Comparison of ENCODE assay signal across 9 cellular contexts in the genomic region with DNA sequence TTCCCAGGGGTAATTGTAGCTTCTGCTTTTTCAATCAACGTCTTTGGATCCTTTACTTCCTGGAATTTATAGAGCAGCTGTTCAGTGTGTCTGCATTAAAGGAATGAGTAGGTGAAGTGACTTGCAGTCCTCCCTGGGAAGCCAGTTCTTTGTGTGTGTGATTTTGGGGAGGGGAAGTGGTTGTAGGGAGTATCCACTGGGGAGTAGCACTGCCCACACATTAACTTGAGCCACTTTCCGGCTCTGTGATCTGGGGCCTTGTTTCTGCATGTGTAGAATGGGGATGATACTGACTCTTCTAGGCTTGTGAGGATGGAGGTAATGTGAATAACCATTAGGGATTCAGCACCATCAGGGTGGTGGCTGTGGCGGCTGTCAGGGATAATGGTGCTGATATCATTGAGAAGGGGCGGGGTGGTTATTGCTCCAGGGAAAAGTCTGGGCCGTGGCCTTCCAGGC. TPM values are rescaled to one million over a fixed set of nuclear protein-coding genes. Genes with fewer than 3 reads are reported as not detected.
DNase-seq lines count a peak whose midpoint lies in the region; ATAC-seq and TF ChIP-seq lines count a peak whose summit lies in the region.
"Had no signal": no experiment of that assay in that cellular context is flagged by ENCODE, and none has a peak within 500 bp of the region (broad histone marks: within the 10 kb centered on the region; RNA-seq: fewer than 3 reads in every experiment).

No MANE protein-coding gene starts in this region.

- no peaks in the 10 kb centered on the region for H3K9me3 Mint-ChIP-seq in CD4-positive, alpha-beta memory T cell
- H3K9me3 Mint-ChIP-seq in brain: peaks cover 0 to 12% (median 5%) of the 10 kb centered on the region in 5 experiments

- no peaks in the 10 kb centered on the region for H3K27me3 ChIP-seq in CD4-positive, alpha-beta memory T cell (ENCODE audit: insufficient read depth, low read length)
- no peaks in the 10 kb centered on the region for H3K27me3 ChIP-seq in uterus

- peaks cover 90% of the 10 kb centered on the region for H3K4me1 ChIP-seq in CD4-positive, alpha-beta memory T cell (ENCODE audit: insufficient read depth, low read length)
- no peaks in the 10 kb centered on the region for H3K4me1 ChIP-seq in uterus

- POLR2A ChIA-PET in CD4-positive, alpha-beta memory T cell (lab: Charles Lee; ENCODE audit: partially characterized antibody): interaction anchor here (1.0 to 13.0 kb wide), 5 partner anchors 12 to 88 kb away, joined by 3 to 236 read pairs (median 36); partner anchors contain the start of gene TMEM131L

- no peak for TF ChIP-seq CTCF in brain (conservative IDR thresholded peaks at IDR 0.05)
- TF ChIP-seq CTCF in uterus (IDR thresholded peaks at IDR 0.05): no peak

- H3K27ac ChIP-seq in CD4-positive, alpha-beta memory T cell (ENCODE audit: low read depth, low read length): peak overlapping the region; percentile 67
- H3K27ac ChIP-seq in uterus: no peak overlapping the region
- H3K27ac ChIP-seq: epithelial cell of prostate had no signal

- CTCF ChIA-PET in CD4-positive, alpha-beta memory T cell (lab: Charles Lee; ENCODE audit: partially characterized antibody): interaction anchor here (0.6 to 6.2 kb wide), 10 partner anchors 10 to 88 kb away, joined by 3 to 21 read pairs (median 5); partner anchors contain the start of gene TMEM131L

- H3K27ac Mint-ChIP-seq in CD4-positive, alpha-beta memory T cell: peak overlapping the region; percentile 76 to 95 (median 90)
- H3K27ac Mint-ChIP-seq in brain: peak overlapping the region in 3 of 5 experiments; percentile 30 to 70 (median 47)

- DNase-seq in CD4-positive, alpha-beta memory T cell: no peak
- DNase-seq in uterus (no peak), NCI-H2029 (lab: John Stamatoyannopoulos, UW) (no peak), SIG-M5 (lab: John Stamatoyannopoulos, UW) (no peak)

- TF ChIP-seq POLR2A in uterus (IDR thresholded peaks at IDR 0.05): no peak

- intact Hi-C loops in CD4-positive, alpha-beta memory T cell (cut with micrococcal nuclease): loop anchor here (1.0 kb wide), 1 partner anchor 88 kb away; no protein-coding TSS in a partner anchor
- intact Hi-C loops in uterus (cut with DNase I; ENCODE audit: low total_unique reads): no loop called here

- H3K27me3 Mint-ChIP-seq in CD4-positive, alpha-beta memory T cell: no peaks in the 10 kb centered on the region
- no peaks in the 10 kb centered on the region for H3K27me3 Mint-ChIP-seq in brain

- peaks cover 3% of the 10 kb centered on the region for H3K36me3 ChIP-seq in CD4-positive, alpha-beta memory T cell (ENCODE audit: insufficient read depth, low read length)
- no peaks in the 10 kb centered on the region for H3K36me3 ChIP-seq in uterus

- H3K4me3 Mint-ChIP-seq in CD4-positive, alpha-beta memory T cell: peak overlapping the region; percentile 12 to 87 (median 84)
- no peak overlapping the region for H3K4me3 Mint-ChIP-seq in brain

- peaks cover 71 to 87% (median 80%) of the 10 kb centered on the region in 4 donors for H3K4me1 Mint-ChIP-seq in CD4-positive, alpha-beta memory T cell
- H3K4me1 Mint-ChIP-seq in brain: peaks cover 80% of the 10 kb centered on the region

- no peak overlapping the region for H3K4me3 ChIP-seq in CD4-positive, alpha-beta memory T cell (ENCODE audit: low read length in 2 of 2)
- H3K4me3 ChIP-seq in uterus: no peak overlapping the region

- peaks cover 4 to 18% of the 10 kb centered on the region in 2 donors for H3K36me3 Mint-ChIP-seq in CD4-positive, alpha-beta memory T cell
- peaks cover 28% of the 10 kb centered on the region for H3K36me3 Mint-ChIP-seq in brain

- ATAC-seq in GM19467 (IDR thresholded peaks at IDR 0.05; ENCODE audit: unreplicated experiment) (peak; percentile 39), HG03520 (IDR thresholded peaks at IDR 0.05; ENCODE audit: unreplicated experiment) (peak; percentile 28), GM18520 (IDR thresholded peaks at IDR 0.05; ENCODE audit: unreplicated experiment) (no peak)

- H3K9me3 ChIP-seq in CD4-positive, alpha-beta memory T cell (ENCODE audit: control insufficient read depth in 1 of 2, low read length in 2 of 2): no peaks in the 10 kb centered on the region
- no peaks in the 10 kb centered on the region for H3K9me3 ChIP-seq in uterus

RNA-seq across cellular contexts. Expression of gene TMEM131L, which starts 54.7 kb away (rescaled TPM):
- 10 to 100 TPM; 62.5 to 65.6 TPM for total RNA-seq in CD4-positive, alpha-beta memory T cell
- 10 to 100 TPM; 20.8 to 43.8 TPM for polyA plus RNA-seq in CD4-positive, alpha-beta memory T cell
- 3.7 TPM for polyA plus RNA-seq in brain (ENCODE audit: insufficient read depth, low read depth, low replicate concordance)
- total RNA-seq in uterus: 10 to 100 TPM in 3 of 4 donors, 1 to 10 TPM in 1; 2.4 to 49.6 (median 18.0) TPM

Comparison
In these comparisons a context has a peak if more than half of its experiments do, and no peak if none do; other contexts are left out.
1. H3K4me3 Mint-ChIP-seq: peak in CD4-positive, alpha-beta memory T cell (8 of 8); none in brain (0 of 5).